ENCODE assay signal across 8 cellular contexts in genomic region chr9:128066713-128067621, GRCh38. TPM values are rescaled to one million over a fixed set of nuclear protein-coding genes. Genes with fewer than 3 reads are reported as not detected.
DNase-seq lines count a peak whose midpoint lies in the region; ATAC-seq and TF ChIP-seq lines count a peak whose summit lies in the region.

TSS of gene NAIF1 (minus strand) at chr9:128067320. CDS start at chr9:128067101, 219 bp downstream.

- H3K27ac ChIP-seq in angular gyrus (ENCODE audit: low read depth, low read length) (peak within 1 kb of the TSS; percentile 100), right atrium auricular region (peak within 1 kb of the TSS; percentile 99), psoas muscle (peak within 1 kb of the TSS; percentile 98), uterus (peak within 1 kb of the TSS; percentile 98 to 99)

- H3K4me1 ChIP-seq in right atrium auricular region (peaks cover 0 to 42% of the 10 kb centered on the region in 2 donors), psoas muscle (peaks cover 22% of the 10 kb centered on the region), uterus (peaks cover 6 to 15% of the 10 kb centered on the region in 2 donors)

- TF ChIP-seq POLR2A in GM15510 (IDR thresholded peaks at IDR 0.05; ENCODE audit: borderline replicate concordance, extremely low read depth, insufficient read length) (peak; percentile 56), uterus (IDR thresholded peaks at IDR 0.05) (peak; percentile 16 to 59)

- intact Hi-C loops in psoas muscle (cut with DNase I) (no loop called here), uterus (cut with DNase I; ENCODE audit: low total_unique reads) (no loop called here)

- H3K9me3 ChIP-seq in right atrium auricular region (no peaks in the 10 kb centered on the region), psoas muscle (no peaks in the 10 kb centered on the region), uterus (no peaks in the 10 kb centered on the region)

- no peak for TF ChIP-seq CTCF in right atrium auricular region (IDR thresholded peaks at IDR 0.05)
- no peak for TF ChIP-seq CTCF in psoas muscle (IDR thresholded peaks at IDR 0.05)
- TF ChIP-seq CTCF in uterus (IDR thresholded peaks at IDR 0.05): peak in 1 of 4 experiments; percentile 15

- peak within 1 kb of the TSS; percentile 90 to 98 for H3K4me3 ChIP-seq in right atrium auricular region
- H3K4me3 ChIP-seq in psoas muscle: peak within 1 kb of the TSS; percentile 78
- peak within 1 kb of the TSS; percentile 84 to 95 for H3K4me3 ChIP-seq in uterus

- no peaks in the 10 kb centered on the region for H3K27me3 ChIP-seq in right atrium auricular region
- H3K27me3 ChIP-seq in psoas muscle (ENCODE audit: insufficient read depth in 3 of 3, low read length in 2 of 3): no peaks in the 10 kb centered on the region
- H3K27me3 ChIP-seq in uterus: no peaks in the 10 kb centered on the region

- WGBS in psoas muscle, 3 donors: 31 to 33% (median 32%) methylated on average over 51 to 53 of the region's 53 CpGs

- H3K36me3 ChIP-seq in right atrium auricular region (peaks cover 8% of the 10 kb centered on the region), psoas muscle (ENCODE audit: insufficient read depth in 1 of 2, low read depth in 1 of 2) (peaks cover 0 to 18% of the 10 kb centered on the region in 2 donors), uterus (no peaks in the 10 kb centered on the region)

- DNase-seq in NCI-H1694 treated with DMSO at 0.1 percent for 48 hours (lab: John Stamatoyannopoulos, UW): peak; percentile 98
- DNase-seq in T-helper 2 cell: peak; percentile 81 to 100 (median 95)
- peak; percentile 99 for DNase-seq in right atrium auricular region (ENCODE audit: low spot score)
- peak; percentile 96 to 98 for DNase-seq in psoas muscle
- peak; percentile 98 to 99 for DNase-seq in uterus

- ATAC-seq in HG02885 (IDR thresholded peaks at IDR 0.05; ENCODE audit: poor library complexity, unreplicated experiment) (peak; percentile 64), psoas muscle (peak; percentile 83 to 90 (median 85))

RNA-seq across cellular contexts. Expression of gene NAIF1, which starts in this region (rescaled TPM):
- 1 to 10 TPM; 5.8 to 8.2 TPM for total RNA-seq in right atrium auricular region
- total RNA-seq in psoas muscle: 1 to 10 TPM; 5.9 to 8.7 (median 6.1) TPM
- polyA plus RNA-seq in psoas muscle: 1 to 10 TPM; 4.2 to 8.0 (median 7.8) TPM
- 10 to 100 TPM in 2 of 4 donors, 1 to 10 TPM in 2; 3.8 to 27.4 (median 10.6) TPM for total RNA-seq in uterus

Comparison
In these comparisons a context has a peak if more than half of its experiments do, and no peak if none do; other contexts are left out.
1. Peak in every context shown above with its lines: DNase-seq, ATAC-seq, H3K4me3 ChIP-seq and H3K27ac ChIP-seq.